ENCODE assay signal across 8 cellular contexts in genomic region chr9:7570107-7570720, GRCh38.
DNase-seq lines count a peak whose midpoint lies in the region; TF ChIP-seq lines count a peak whose summit lies in the region.

No MANE protein-coding gene starts in this region.

- H3K36me3 ChIP-seq in H7 (replicated peaks; ENCODE audit: control insufficient read depth, insufficient read depth, low read length) (no peaks in the 10 kb centered on the region), MG63 (no peaks in the 10 kb centered on the region), kidney epithelial cell (ENCODE audit: control insufficient read depth, insufficient read depth, low read length) (no peaks in the 10 kb centered on the region)

- no peak overlapping the region for H3K4me3 ChIP-seq in H7 (ENCODE audit: insufficient read depth, low read depth, low read length)
- no peak overlapping the region for H3K4me3 ChIP-seq in MG63
- no peak overlapping the region for H3K4me3 ChIP-seq in kidney epithelial cell (ENCODE audit: low read depth, low read length)

- H3K9me3 ChIP-seq in MG63 = no peaks in the 10 kb centered on the region

- H3K27me3 ChIP-seq in H7 (ENCODE audit: control insufficient read depth, insufficient read depth, low read length) (no peaks in the 10 kb centered on the region), MG63 (no peaks in the 10 kb centered on the region), kidney epithelial cell (ENCODE audit: control insufficient read depth, insufficient read depth, low read length) (no peaks in the 10 kb centered on the region)

- peak; percentile 79 for TF ChIP-seq CTCF in kidney epithelial cell (IDR thresholded peaks at IDR 0.05; ENCODE audit: insufficient read depth, low read length, poor library complexity, severe bottlenecking)

- DNase-seq in NCI-H1417 (lab: John Stamatoyannopoulos, UW) (peak; percentile 41 to 82 (median 82)), NCI-H1417 treated with DMSO at 0.1 percent for 48 hours (lab: John Stamatoyannopoulos, UW) (no peak), H7 (peak; percentile 19), MG63 (peak; percentile 4), T-helper 2 cell (peak in 4 of 5 experiments; percentile 26 to 68 (median 30)), astrocyte of the hippocampus (ENCODE audit: low read depth, low spot score) (peak; percentile 74), kidney epithelial cell (ENCODE audit: low read depth) (peak; percentile 7)
- peak; percentile 72 for DNase-seq in stimulated activated CD4-positive, alpha-beta T cell treated with anti-CD3 and anti-CD28 coated beads, Interleukin-4, amount 100 ng/mL, for 24 hours
